Comparison of ENCODE assay signal across 35 cellular contexts in genomic region chr18:38329145-38329544, GRCh38.
A peak's percentile ranks its signal among the peaks of the same experiment; 100 is the strongest.
DNase-seq lines count a peak whose midpoint lies in the region; ATAC-seq and TF ChIP-seq lines count a peak whose summit lies in the region.
"Had no signal": no experiment of that assay in that cellular context is flagged by ENCODE, and none has a peak within 500 bp of the region (broad histone marks: within the 10 kb centered on the region; RNA-seq: fewer than 3 reads in every experiment).

No MANE protein-coding gene starts in this region.

- no peaks in the 10 kb centered on the region for H3K36me3 Mint-ChIP-seq in nephron (ENCODE audit: low read depth)
- H3K36me3 Mint-ChIP-seq: CD14-positive monocyte; CD4-positive, alpha-beta memory T cell; CD4-positive, CD25-positive, alpha-beta regulatory T cell; CD8-positive, alpha-beta memory T cell; CD8-positive, alpha-beta T cell had no signal

- no peaks in the 10 kb centered on the region for H3K79me2 ChIP-seq in SK-N-SH (ENCODE audit: insufficient read depth)

- no peak overlapping the region for H3K9ac ChIP-seq in SK-N-SH
- H3K9ac ChIP-seq in colonic mucosa (ENCODE audit: low read depth in 2 of 2, low read length in 2 of 2): no peak overlapping the region
- H3K9ac ChIP-seq: BLaER1; BLaER1 treated with 17β-estradiol and CSF1 and Interleukin-3, amounts not matched to agents 10 nM and 100 nM had no signal

- peaks cover 3% of the 10 kb centered on the region for H3K9me3 Mint-ChIP-seq in nephron
- H3K9me3 Mint-ChIP-seq: CD8-positive, alpha-beta T cell had no signal

- no peaks in the 10 kb centered on the region for H3K27me3 Mint-ChIP-seq in nephron (ENCODE audit: low read depth)
- H3K27me3 Mint-ChIP-seq: B cell; CD4-positive, alpha-beta memory T cell; CD4-positive, alpha-beta T cell; CD4-positive, CD25-positive, alpha-beta regulatory T cell; CD8-positive, alpha-beta memory T cell had no signal

- H2AFZ ChIP-seq in SK-N-SH (ENCODE audit: low read depth): no peak overlapping the region

- peak in 1 of 2 experiments; percentile 35; a peak in 1 of 4 replicates for TF ChIP-seq EP300 in SK-N-SH (IDR thresholded peaks at IDR 0.05; ENCODE audit: borderline replicate concordance in 1 of 2, low read depth in 1 of 2, low read length in 1 of 2)

- no peak overlapping the region for H3K27ac ChIP-seq in SK-N-SH (ENCODE audit: low read depth in 2 of 2, low read length in 1 of 2)
- no peak overlapping the region for H3K27ac ChIP-seq in colonic mucosa
- H3K27ac ChIP-seq in adrenal gland: no peak overlapping the region
- H3K27ac ChIP-seq: 22Rv1; A549; BLaER1; BLaER1 treated with 17β-estradiol and CSF1 and Interleukin-3, amounts not matched to agents 10 nM and 100 nM; C4-2B had no signal

- POLR2A ChIA-PET in SK-N-SH (lab: Yijun Ruan, JAX): no interaction called here

- DNase-seq in NCI-H69 (lab: John Stamatoyannopoulos, UW): peak; percentile 19
- no peak for DNase-seq in SK-N-SH
- no peak for DNase-seq in colonic mucosa
- DNase-seq in adrenal gland: no peak
- no peak for DNase-seq in glomerular visceral epithelial cell (ENCODE audit: extremely low spot score)
- DNase-seq: 8988T; ACHN; AML-193; BE2C; C1 segment of cervical spinal cord; Caco-2; Calu3; CD4-positive, alpha-beta memory T cell; CD4-positive, alpha-beta T cell; CD4-positive, CD25-positive, alpha-beta regulatory T cell; CD8-positive, alpha-beta memory T cell; CD8-positive, alpha-beta T cell; COR-L47; DMS 273 treated with DMSO at 0.1 percent for 48 hours; DMS153; DMS53; DMS79; DMS79 treated with DMSO at 0.1 percent for 48 hours; DND-41; EL had no signal

- CTCF ChIA-PET in SK-N-SH (lab: Yijun Ruan, JAX): no interaction called here

- H3K4me3 ChIP-seq in SK-N-SH (ENCODE audit: low read depth in 2 of 2, low read length in 1 of 2) (no peak overlapping the region), colonic mucosa (no peak overlapping the region), adrenal gland (no peak overlapping the region)
- H3K4me3 ChIP-seq: A549; BLaER1; BLaER1 treated with 17β-estradiol and CSF1 and Interleukin-3, amounts not matched to agents 10 nM and 100 nM had no signal

- no peaks in the 10 kb centered on the region for H4K20me1 ChIP-seq in SK-N-SH (ENCODE audit: insufficient read depth)
- H4K20me1 ChIP-seq: BLaER1; BLaER1 treated with 17β-estradiol and CSF1 and Interleukin-3, amounts not matched to agents 10 nM and 100 nM had no signal

- H3K27me3 ChIP-seq in SK-N-SH (ENCODE audit: insufficient read depth): no peaks in the 10 kb centered on the region
- no peaks in the 10 kb centered on the region for H3K27me3 ChIP-seq in colonic mucosa
- no peaks in the 10 kb centered on the region for H3K27me3 ChIP-seq in adrenal gland
- H3K27me3 ChIP-seq: BE2C; BLaER1; BLaER1 treated with 17β-estradiol and CSF1 and Interleukin-3, amounts not matched to agents 10 nM and 100 nM had no signal

- no peaks in the 10 kb centered on the region; a peak in 1 of 4 replicates for H3K4me1 ChIP-seq in SK-N-SH (ENCODE audit: control insufficient read depth in 1 of 2, insufficient read depth in 2 of 2, low read depth in 1 of 2, low read length in 1 of 2)
- no peaks in the 10 kb centered on the region for H3K4me1 ChIP-seq in colonic mucosa
- H3K4me1 ChIP-seq in adrenal gland (replicated peaks in 1 of 2): no peaks in the 10 kb centered on the region
- H3K4me1 ChIP-seq: A549; BE2C; BLaER1; BLaER1 treated with 17β-estradiol and CSF1 and Interleukin-3, amounts not matched to agents 10 nM and 100 nM; Caco-2 had no signal

- no peaks in the 10 kb centered on the region for H3F3A ChIP-seq in SK-N-SH (replicated peaks; ENCODE audit: insufficient read depth)

- ATAC-seq in SK-N-SH treated with all-trans-retinoic acid at 6 μM for 48 hours: no peak
- no peak for ATAC-seq in HG03565 (IDR thresholded peaks at IDR 0.05; ENCODE audit: unreplicated experiment)
- ATAC-seq: A549; CD8-positive, alpha-beta T cell had no signal

- H3K4me3 Mint-ChIP-seq in nephron: no peak overlapping the region
- H3K4me3 Mint-ChIP-seq: B cell; CD14-positive monocyte; CD4-positive, alpha-beta memory T cell; CD4-positive, alpha-beta T cell; CD4-positive, CD25-positive, alpha-beta regulatory T cell; CD8-positive, alpha-beta memory T cell; CD8-positive, alpha-beta T cell had no signal

- no peak for TF ChIP-seq POLR2A in adrenal gland (IDR thresholded peaks at IDR 0.05)

- H3K9me3 ChIP-seq in SK-N-SH (no peaks in the 10 kb centered on the region; the same call in 1 of the 2 replicates), colonic mucosa (no peaks in the 10 kb centered on the region), adrenal gland (replicated peaks in 1 of 3) (no peaks in the 10 kb centered on the region)
- H3K9me3 ChIP-seq: A549, BE2C, BLaER1, Caco-2 had no signal

- intact Hi-C loops in colonic mucosa (cut with DNase I) (no loop called here), adrenal gland (cut with DNase I) (no loop called here)

- H3K36me3 ChIP-seq in SK-N-SH (replicated peaks in 1 of 2; ENCODE audit: control insufficient read depth in 1 of 2, insufficient read depth in 2 of 2, low read length in 1 of 2) (no peaks in the 10 kb centered on the region), colonic mucosa (no peaks in the 10 kb centered on the region), adrenal gland (replicated peaks in 1 of 2) (no peaks in the 10 kb centered on the region)
- H3K36me3 ChIP-seq: BE2C; BLaER1; BLaER1 treated with 17β-estradiol and CSF1 and Interleukin-3, amounts not matched to agents 10 nM and 100 nM had no signal

- no peak overlapping the region for H3K4me2 ChIP-seq in SK-N-SH
- H3K4me2 ChIP-seq: A549; BLaER1; BLaER1 treated with 17β-estradiol and CSF1 and Interleukin-3, amounts not matched to agents 10 nM and 100 nM had no signal

- H3K27ac Mint-ChIP-seq in nephron: peak overlapping the region in 2 of 3 experiments; percentile 1 to 76
- H3K27ac Mint-ChIP-seq: B cell; CD14-positive monocyte; CD4-positive, alpha-beta memory T cell; CD4-positive, alpha-beta T cell; CD4-positive, CD25-positive, alpha-beta regulatory T cell; CD8-positive, alpha-beta memory T cell; CD8-positive, alpha-beta T cell had no signal

- TF ChIP-seq CTCF in SK-N-SH (IDR thresholded peaks at IDR 0.05) (no peak), nephron (IDR thresholded peaks at IDR 0.05; ENCODE audit: unreplicated experiment in 3 of 3) (no peak), colonic mucosa (IDR thresholded peaks at IDR 0.05) (no peak), adrenal gland (IDR thresholded peaks at IDR 0.05) (no peak)

- no peak for TF ChIP-seq RAD21 in SK-N-SH (IDR thresholded peaks at IDR 0.05; ENCODE audit: low read length)

- H3K9me2 ChIP-seq in SK-N-SH: no peaks in the 10 kb centered on the region

- H3K4me1 Mint-ChIP-seq in nephron: no peaks in the 10 kb centered on the region
- H3K4me1 Mint-ChIP-seq: B cell; CD14-positive monocyte; CD4-positive, alpha-beta memory T cell; CD4-positive, CD25-positive, alpha-beta regulatory T cell; CD8-positive, alpha-beta memory T cell had no signal

TF ChIP-seq in SK-N-SH, 30 proteins besides CTCF, POLR2A, EP300 and RAD21:
- peak; percentile 18 for TF ChIP-seq GATA2 (CRISPR knock-in tag; IDR thresholded peaks at IDR 0.05)
- TF ChIP-seq NFIC (IDR thresholded peaks at IDR 0.05; ENCODE audit: borderline replicate concordance): no peak

TF ChIP-seq in SK-N-SH treated with all-trans-retinoic acid at 6 μM for 48 hours, 23 proteins besides CTCF, POLR2A, EP300 and RAD21:
- TF ChIP-seq TCF4 (CRISPR knock-in tag; IDR thresholded peaks at IDR 0.05; ENCODE audit: borderline replicate concordance): 0 out of 2 replicates have a peak, but pooled peaks have one; percentile 23
- no peak for TF ChIP-seq RARB (CRISPR knock-in tag; IDR thresholded peaks at IDR 0.05)
- TF ChIP-seq ZNF70 (CRISPR knock-in tag; IDR thresholded peaks at IDR 0.05): peak; percentile 71
- TF ChIP-seq, protein P1, sequence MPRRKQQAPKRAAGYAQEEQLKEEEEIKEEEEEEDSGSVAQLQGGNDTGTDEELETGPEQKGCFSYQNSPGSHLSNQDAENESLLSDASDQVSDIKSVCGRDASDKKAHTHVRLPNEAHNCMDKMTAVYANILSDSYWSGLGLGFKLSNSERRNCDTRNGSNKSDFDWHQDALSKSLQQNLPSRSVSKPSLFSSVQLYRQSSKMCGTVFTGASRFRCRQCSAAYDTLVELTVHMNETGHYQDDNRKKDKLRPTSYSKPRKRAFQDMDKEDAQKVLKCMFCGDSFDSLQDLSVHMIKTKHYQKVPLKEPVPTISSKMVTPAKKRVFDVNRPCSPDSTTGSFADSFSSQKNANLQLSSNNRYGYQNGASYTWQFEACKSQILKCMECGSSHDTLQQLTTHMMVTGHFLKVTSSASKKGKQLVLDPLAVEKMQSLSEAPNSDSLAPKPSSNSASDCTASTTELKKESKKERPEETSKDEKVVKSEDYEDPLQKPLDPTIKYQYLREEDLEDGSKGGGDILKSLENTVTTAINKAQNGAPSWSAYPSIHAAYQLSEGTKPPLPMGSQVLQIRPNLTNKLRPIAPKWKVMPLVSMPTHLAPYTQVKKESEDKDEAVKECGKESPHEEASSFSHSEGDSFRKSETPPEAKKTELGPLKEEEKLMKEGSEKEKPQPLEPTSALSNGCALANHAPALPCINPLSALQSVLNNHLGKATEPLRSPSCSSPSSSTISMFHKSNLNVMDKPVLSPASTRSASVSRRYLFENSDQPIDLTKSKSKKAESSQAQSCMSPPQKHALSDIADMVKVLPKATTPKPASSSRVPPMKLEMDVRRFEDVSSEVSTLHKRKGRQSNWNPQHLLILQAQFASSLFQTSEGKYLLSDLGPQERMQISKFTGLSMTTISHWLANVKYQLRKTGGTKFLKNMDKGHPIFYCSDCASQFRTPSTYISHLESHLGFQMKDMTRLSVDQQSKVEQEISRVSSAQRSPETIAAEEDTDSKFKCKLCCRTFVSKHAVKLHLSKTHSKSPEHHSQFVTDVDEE (CRISPR knock-in tag; IDR thresholded peaks at IDR 0.05): 0 out of 2 replicates have a peak, but pooled peaks have one; percentile 5
- TF ChIP-seq ZFP3 (CRISPR knock-in tag; IDR thresholded peaks at IDR 0.05): no peak
